12 cellular contexts compared by ENCODE assay signal in genomic region chr6:116397960-116398359, GRCh38. TPM values are rescaled to one million over a fixed set of nuclear protein-coding genes. Genes with fewer than 3 reads are reported as not detected.
DNase-seq lines count a peak whose midpoint lies in the region; ATAC-seq, FAIRE-seq and TF ChIP-seq lines count a peak whose summit lies in the region.
"Had no signal": no experiment of that assay in that cellular context is flagged by ENCODE, and none has a peak within 500 bp of the region (broad histone marks: within the 10 kb centered on the region; RNA-seq: fewer than 3 reads in every experiment).

No MANE protein-coding gene starts in this region.

- peaks cover 17% of the 10 kb centered on the region for H3K36me3 Mint-ChIP-seq in nephron progenitor cell (ENCODE audit: low read depth)

- ATAC-seq in GM18517 (IDR thresholded peaks at IDR 0.05; ENCODE audit: unreplicated experiment) = no peak

- H3K27ac Mint-ChIP-seq in nephron progenitor cell = peak overlapping the region; percentile 48
- H3K27ac Mint-ChIP-seq: activated CD4-positive, alpha-beta T cell treated with anti-CD3 and anti-CD28 coated beads, Interleukin-2, amount 10 ng/mL, durations not matched to agents 7 days and 5 days had no signal

- no peaks in the 10 kb centered on the region for H3K27me3 Mint-ChIP-seq in nephron progenitor cell (ENCODE audit: low read depth, poor library complexity)
- H3K27me3 Mint-ChIP-seq: activated CD4-positive, alpha-beta T cell treated with anti-CD3 and anti-CD28 coated beads, Interleukin-2, amount 10 ng/mL, durations not matched to agents 7 days and 5 days had no signal

- in situ Hi-C loops in ACHN (cut with HindIII; ENCODE audit: low pct_ligation_motif_present, low pct_unique_long_range_greater_than_20kb, low sequenced_read_pairs) = no loop called here

- no peak for TF ChIP-seq POLR2A in H54 (IDR thresholded peaks at IDR 0.05; ENCODE audit: low read depth, low read length)

- no peak for TF ChIP-seq CTCF in nephron progenitor cell (IDR thresholded peaks at IDR 0.05)

- H3K4me1 Mint-ChIP-seq in nephron progenitor cell = peaks cover 45% of the 10 kb centered on the region

- DNase-seq in ACHN = peak; percentile 12
- peak; percentile 24 for DNase-seq in M059J (ENCODE audit: low read depth)
- no peak for DNase-seq in nephron progenitor cell
- DNase-seq in NAMALWA (ENCODE audit: low spot score) = no peak
- no peak for DNase-seq in H54 (ENCODE audit: insufficient read length, low spot score)
- no peak for DNase-seq in ureter (ENCODE audit: low spot score)
- DNase-seq: activated CD4-positive, alpha-beta T cell treated with anti-CD3 and anti-CD28 coated beads, Interleukin-2, amount 10 ng/mL, durations not matched to agents 7 days and 5 days; activated effector memory CD4-positive, alpha-beta T cell treated with Interleukin-2 at 50 U/mL for 16 hours; NCI-H146; pancreas had no signal

- H3K9me3 Mint-ChIP-seq in nephron progenitor cell = no peaks in the 10 kb centered on the region
- H3K9me3 Mint-ChIP-seq: activated CD4-positive, alpha-beta T cell treated with anti-CD3 and anti-CD28 coated beads, Interleukin-2, amount 10 ng/mL, durations not matched to agents 7 days and 5 days had no signal

- H3K4me3 Mint-ChIP-seq in nephron progenitor cell = no peak overlapping the region
- H3K4me3 Mint-ChIP-seq: activated CD4-positive, alpha-beta T cell treated with anti-CD3 and anti-CD28 coated beads, Interleukin-2, amount 10 ng/mL, durations not matched to agents 7 days and 5 days had no signal

- FAIRE-seq in endometrium (lab: Jason Lieb, UNC) (peak; percentile 99), H54 (lab: Jason Lieb, UNC) (no peak)
- FAIRE-seq: pancreas had no signal

RNA-seq across cellular contexts. Expression of gene DSE, which starts 27.2 kb away (rescaled TPM):
- total RNA-seq in M059J (2014; rRNA removed; shearing (Covaris generic)) = 15.4 and 24.5 TPM in 2 replicates
- 43.9 TPM for total RNA-seq in ureter

Comparison
In these comparisons a context has a peak if more than half of its experiments do, and no peak if none do; other contexts are left out.
1. DNase-seq: peak in ACHN (single experiment) and M059J (single experiment); none in nephron progenitor cell (single experiment), NAMALWA (single experiment), H54 (single experiment) and ureter (single experiment).